In genomic region chr7:138161600-138162081, GRCh38 we compare ENCODE assay signal across 8 cellular contexts.
DNase-seq lines count a peak whose midpoint lies in the region; ATAC-seq, FAIRE-seq and TF ChIP-seq lines count a peak whose summit lies in the region.

No MANE protein-coding gene starts in this region.

- peaks cover 25% of the 10 kb centered on the region for H3K36me3 Mint-ChIP-seq in brain

- ATAC-seq in GM19023 (IDR thresholded peaks at IDR 0.05; ENCODE audit: unreplicated experiment) (peak; percentile 100), HG03135 (IDR thresholded peaks at IDR 0.05; ENCODE audit: unreplicated experiment) (peak; percentile 100)

- peaks cover 8% of the 10 kb centered on the region for H3K4me1 Mint-ChIP-seq in brain

- DNase-seq in AML-193 (lab: John Stamatoyannopoulos, UW) (peak; percentile 45 to 52), NCI-H2107 treated with DMSO at 0.1 percent for 48 hours (lab: John Stamatoyannopoulos, UW; ENCODE audit: unreplicated experiment) (peak; percentile 94), iPS-NIHi11 (ENCODE audit: low spot score) (peak; percentile 92)
- DNase-seq in stimulated activated CD4-positive, alpha-beta T cell treated with anti-CD3 and anti-CD28 coated beads, Interleukin-15, amount 100 ng/mL, for 48 hours (ENCODE audit: low read depth in 2 of 2): peak; percentile 55 to 62

- no peaks in the 10 kb centered on the region for H3K27me3 Mint-ChIP-seq in brain

- TF ChIP-seq CTCF in brain (conservative IDR thresholded peaks at IDR 0.05): peak; percentile 74 to 76

- H3K4me3 Mint-ChIP-seq in brain: no peak overlapping the region

- H3K27ac Mint-ChIP-seq in brain: no peak overlapping the region

- FAIRE-seq in TTC549 (lab: Jason Lieb, UNC): peak; percentile 72

- H3K9me3 Mint-ChIP-seq in brain: peaks cover 13 to 28% (median 25%) of the 10 kb centered on the region in 5 experiments

Comparison
In these comparisons a context has a peak if more than half of its experiments do, and no peak if none do; other contexts are left out.
1. Peak in every context shown above with its lines: DNase-seq and ATAC-seq.